Comparison of ENCODE assay signal across 19 cellular contexts in the genomic region with DNA sequence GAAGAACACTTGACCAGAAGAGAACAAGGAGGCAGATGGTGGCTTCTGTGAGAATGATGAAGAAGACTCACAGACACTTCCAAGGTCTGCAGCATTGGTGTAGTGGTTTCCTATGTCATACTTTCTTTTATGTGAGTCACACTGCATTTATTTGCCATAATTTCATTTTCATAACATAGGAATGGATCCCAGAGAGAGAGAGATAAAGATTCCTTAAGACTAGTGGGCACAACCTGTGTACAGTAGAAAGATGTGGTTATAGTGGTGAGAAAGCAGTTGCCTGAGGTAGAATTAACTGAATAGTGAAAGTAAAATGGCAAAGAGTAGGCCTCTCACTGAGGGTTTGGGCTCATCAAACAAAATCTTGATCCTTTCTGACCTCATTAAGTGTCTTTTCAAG. TPM values are rescaled to one million over a fixed set of nuclear protein-coding genes. Genes with fewer than 3 reads are reported as not detected.
A peak's percentile ranks its signal among the peaks of the same experiment; 100 is the strongest.
DNase-seq lines count a peak whose midpoint lies in the region; ATAC-seq, FAIRE-seq and TF ChIP-seq lines count a peak whose summit lies in the region.
"Had no signal": no experiment of that assay in that cellular context is flagged by ENCODE, and none has a peak within 500 bp of the region (broad histone marks: within the 10 kb centered on the region; RNA-seq: fewer than 3 reads in every experiment).

No MANE protein-coding gene starts in this region.

- H3K36me3 ChIP-seq in IMR-90 (ENCODE audit: control insufficient read depth, insufficient read depth, low read length) (no peaks in the 10 kb centered on the region), HepG2 (replicated peaks in 1 of 2; ENCODE audit: control insufficient read depth in 1 of 2, insufficient read depth in 2 of 2, low read length in 2 of 2) (no peaks in the 10 kb centered on the region)
- H3K36me3 ChIP-seq: gastrocnemius medialis, SJCRH30 had no signal

- FAIRE-seq in HepG2 (lab: Jason Lieb, UNC): no peak
- FAIRE-seq: A549, TTC549 had no signal

- intact Hi-C loops in IMR-90 (cut with micrococcal nuclease): no loop called here
- intact Hi-C loops in HepG2 (cut with micrococcal nuclease; ENCODE audit: unreplicated experiment): no loop called here

- TF ChIP-seq POLR2A in IMR-90 (IDR thresholded peaks at IDR 0.05; ENCODE audit: low read depth, low read length): no peak
- TF ChIP-seq POLR2A in GM18505 (IDR thresholded peaks at IDR 0.05; ENCODE audit: borderline replicate concordance, extremely low read depth, insufficient read depth, insufficient read length): no peak
- no peak for TF ChIP-seq POLR2A in HepG2 (IDR thresholded peaks at IDR 0.05; ENCODE audit: insufficient read depth in 1 of 2, low read depth in 2 of 2, low read length in 2 of 2)

- H3K56ac ChIP-seq in IMR-90 (ENCODE audit: extremely low read depth, insufficient read depth, low read length): no peak overlapping the region

- H3K4me1 ChIP-seq in IMR-90 (ENCODE audit: control insufficient read depth, insufficient read depth, low read length) (no peaks in the 10 kb centered on the region), HepG2 (ENCODE audit: insufficient read depth, low read length) (no peaks in the 10 kb centered on the region)
- H3K4me1 ChIP-seq: A549, gastrocnemius medialis, SJCRH30 had no signal

- H3K27ac ChIP-seq in IMR-90 (ENCODE audit: insufficient read depth, low read length): no peak overlapping the region
- H3K27ac ChIP-seq in HepG2 (ENCODE audit: extremely low read length, insufficient read depth, low read length): no peak overlapping the region
- H3K27ac ChIP-seq: A549, gastrocnemius medialis, SJCRH30 had no signal

- DNase-seq in activated naive CD4-positive, alpha-beta T cell treated with Interleukin-2 at 50 U/mL for 16 hours: no peak
- peak; percentile 3 for DNase-seq in IMR-90
- DNase-seq in amniotic epithelial cell (ENCODE audit: low read depth): peak; percentile 46
- DNase-seq in stimulated activated naive CD8-positive, alpha-beta T cell treated with anti-CD3 and anti-CD28 coated beads, Interleukin-15, amount 100 ng/mL, for 72 hours: no peak
- no peak for DNase-seq in HepG2 (ENCODE audit: low spot score)
- no peak for DNase-seq in SK-N-DZ (ENCODE audit: low spot score)
- DNase-seq: CD8-positive, alpha-beta memory T cell; gastrocnemius medialis; left ventricle myocardium superior; naive B cell; NCI-H1105; NCI-H2171 treated with DMSO at 0.1 percent for 48 hours; SJCRH30; stimulated activated CD4-positive, alpha-beta T cell treated with anti-CD3 and anti-CD28 coated beads, Interleukin-15, amount 100 ng/mL, for 24 hours; substantia nigra had no signal

- H3K4me3 Mint-ChIP-seq in activated naive CD4-positive, alpha-beta T cell treated with anti-CD3 and anti-CD28 coated beads, Interleukin-2, amount 50 U/mL, for 24 hours: no peak overlapping the region
- H3K4me3 Mint-ChIP-seq in stimulated activated naive CD8-positive, alpha-beta T cell treated with anti-CD3 and anti-CD28 coated beads, Interleukin-15, amount 100 ng/mL, for 72 hours: no peak overlapping the region
- H3K4me3 Mint-ChIP-seq: naive B cell had no signal

- no peak overlapping the region for H3K9ac ChIP-seq in IMR-90 (ENCODE audit: low read depth, low read length)
- H3K9ac ChIP-seq in HepG2 (ENCODE audit: insufficient read depth, low read depth, low read length): no peak overlapping the region

- POLR2A ChIA-PET in IMR-90 (lab: Charles Lee; ENCODE audit: unreplicated experiment): no interaction called here
- POLR2A ChIA-PET in HepG2 (lab: Yijun Ruan, JAX): no interaction called here

- no peaks in the 10 kb centered on the region for H3K27me3 Mint-ChIP-seq in activated naive CD4-positive, alpha-beta T cell treated with anti-CD3 and anti-CD28 coated beads, Interleukin-2, amount 50 U/mL, for 24 hours
- no peaks in the 10 kb centered on the region for H3K27me3 Mint-ChIP-seq in stimulated activated naive CD8-positive, alpha-beta T cell treated with anti-CD3 and anti-CD28 coated beads, Interleukin-15, amount 100 ng/mL, for 72 hours
- H3K27me3 Mint-ChIP-seq: CD8-positive, alpha-beta memory T cell; naive B cell had no signal

- TF ChIP-seq RAD21 in IMR-90 (IDR thresholded peaks at IDR 0.05; ENCODE audit: low read length) (no peak), HepG2 (CRISPR knock-in tag; IDR thresholded peaks at IDR 0.05) (no peak)

- H2BK15ac ChIP-seq in IMR-90 (ENCODE audit: low read depth, low read length): no peak overlapping the region

- no peaks in the 10 kb centered on the region for H3K9me3 ChIP-seq in IMR-90 (ENCODE audit: control insufficient read depth, insufficient read depth, low read length)
- H3K9me3 ChIP-seq in HepG2 (ENCODE audit: low read length): no peaks in the 10 kb centered on the region
- H3K9me3 ChIP-seq: A549, gastrocnemius medialis, SJCRH30 had no signal

- peak overlapping the region; percentile 14 for H3K27ac Mint-ChIP-seq in activated naive CD4-positive, alpha-beta T cell treated with anti-CD3 and anti-CD28 coated beads, Interleukin-2, amount 50 U/mL, for 24 hours
- H3K27ac Mint-ChIP-seq in stimulated activated naive CD8-positive, alpha-beta T cell treated with anti-CD3 and anti-CD28 coated beads, Interleukin-15, amount 100 ng/mL, for 72 hours: no peak overlapping the region
- H3K27ac Mint-ChIP-seq: naive B cell had no signal

- no peak overlapping the region for H2BK5ac ChIP-seq in IMR-90 (ENCODE audit: low read depth, low read length, poor library complexity, severe bottlenecking)

- H4K91ac ChIP-seq in IMR-90 (ENCODE audit: insufficient read depth, low read depth, low read length): no peak overlapping the region

- in situ Hi-C loops in IMR-90 (cut with MboI; ENCODE audit: low sequenced_read_pairs): no loop called here
- in situ Hi-C loops in HepG2 (cut with HindIII; ENCODE audit: extremely low pct_ligation_motif_present, low pct_unique_long_range_greater_than_20kb): no loop called here

- BruUV-seq in IMR-90 (replicated peaks; lab: Mats Ljungman, UMichigan): no TSS peak
- BruUV-seq in HepG2 (replicated peaks; lab: Mats Ljungman, UMichigan): no TSS peak

- H3K9me3 Mint-ChIP-seq in activated naive CD4-positive, alpha-beta T cell treated with anti-CD3 and anti-CD28 coated beads, Interleukin-2, amount 50 U/mL, for 24 hours: no peaks in the 10 kb centered on the region
- no peaks in the 10 kb centered on the region for H3K9me3 Mint-ChIP-seq in stimulated activated naive CD8-positive, alpha-beta T cell treated with anti-CD3 and anti-CD28 coated beads, Interleukin-15, amount 100 ng/mL, for 72 hours
- H3K9me3 Mint-ChIP-seq: CD8-positive, alpha-beta memory T cell had no signal

- no peak overlapping the region for H2AK5ac ChIP-seq in IMR-90 (ENCODE audit: low read depth, low read length)

- H2BK20ac ChIP-seq in IMR-90 (ENCODE audit: low read depth, low read length): no peak overlapping the region

- H3K27me3 ChIP-seq in IMR-90 (ENCODE audit: control insufficient read depth, insufficient read depth, low read length) (no peaks in the 10 kb centered on the region), HepG2 (ENCODE audit: control insufficient read depth in 1 of 2, insufficient read depth in 2 of 2, low read length in 2 of 2) (no peaks in the 10 kb centered on the region)
- H3K27me3 ChIP-seq: gastrocnemius medialis, SJCRH30 had no signal

- H2AFZ ChIP-seq in IMR-90 (replicated peaks; ENCODE audit: low read length, poor library complexity) (no peak overlapping the region), HepG2 (ENCODE audit: low read length) (no peak overlapping the region)

- H3K79me2 ChIP-seq in HepG2 (ENCODE audit: insufficient read depth, low read length): no peaks in the 10 kb centered on the region

- TF ChIP-seq EP300 in HepG2 (IDR thresholded peaks at IDR 0.05; ENCODE audit: low read depth in 2 of 2, low read length in 2 of 2): no peak
- TF ChIP-seq EP300 in HepG2 (CRISPR knock-in tag; IDR thresholded peaks at IDR 0.05; ENCODE audit: borderline replicate concordance): no peak

- H3K4me1 Mint-ChIP-seq in activated naive CD4-positive, alpha-beta T cell treated with anti-CD3 and anti-CD28 coated beads, Interleukin-2, amount 50 U/mL, for 24 hours: no peaks in the 10 kb centered on the region
- peaks cover 5% of the 10 kb centered on the region for H3K4me1 Mint-ChIP-seq in stimulated activated naive CD8-positive, alpha-beta T cell treated with anti-CD3 and anti-CD28 coated beads, Interleukin-15, amount 100 ng/mL, for 72 hours
- H3K4me1 Mint-ChIP-seq: naive B cell had no signal

- H2BK120ac ChIP-seq in IMR-90 (ENCODE audit: low read depth, low read length): no peak overlapping the region

- H3K4me3 ChIP-seq in IMR-90 (ENCODE audit: insufficient read depth, low read depth, low read length) (no peak overlapping the region), HepG2 (replicated peaks in 1 of 3; ENCODE audit: insufficient read depth in 1 of 3, low read depth in 2 of 3, low read length in 3 of 3) (no peak overlapping the region)
- H3K4me3 ChIP-seq: A549, gastrocnemius medialis, SJCRH30 had no signal

- H3K36me3 Mint-ChIP-seq in activated naive CD4-positive, alpha-beta T cell treated with anti-CD3 and anti-CD28 coated beads, Interleukin-2, amount 50 U/mL, for 24 hours: no peaks in the 10 kb centered on the region
- H3K36me3 Mint-ChIP-seq: naive B cell had no signal

- dilution Hi-C loops in IMR-90 (cut with HindIII; ENCODE audit: low sequenced_read_pairs, unreplicated experiment): no loop called here

- no peak overlapping the region for H3K4ac ChIP-seq in IMR-90 (ENCODE audit: low read depth, low read length)

- no peak for TF ChIP-seq CTCF in IMR-90 (conservative IDR thresholded peaks at IDR 0.05; ENCODE audit: low read depth, low read length)
- TF ChIP-seq CTCF in HepG2 (CRISPR knock-in tag; IDR thresholded peaks at IDR 0.05): no peak

- no peak overlapping the region for H3K4me2 ChIP-seq in IMR-90 (ENCODE audit: low read depth, low read length)
- H3K4me2 ChIP-seq in HepG2 (ENCODE audit: low read depth, low read length): no peak overlapping the region
- H3K4me2 ChIP-seq: A549 had no signal

- H2AK9ac ChIP-seq in IMR-90 (replicated peaks; ENCODE audit: low read depth, low read length, poor library complexity): no peak overlapping the region

- CTCF ChIA-PET in IMR-90 (lab: Yijun Ruan, JAX): no interaction called here
- CTCF ChIA-PET in HepG2 (lab: Yijun Ruan, JAX; ENCODE audit: low intra/inter-chr PET ratio, low total read pairs): no interaction called here

- H3K9me1 ChIP-seq in IMR-90 (ENCODE audit: insufficient read depth, low read length): no peaks in the 10 kb centered on the region

- H3K79me1 ChIP-seq in IMR-90 (ENCODE audit: low read depth in 1 of 2, low read length in 2 of 2): no peaks in the 10 kb centered on the region

- H3K18ac ChIP-seq in IMR-90 (ENCODE audit: low read depth, low read length): no peak overlapping the region

- H4K8ac ChIP-seq in IMR-90 (ENCODE audit: low read depth in 2 of 2, low read length in 2 of 2): no peak overlapping the region

- no peak overlapping the region for H3K14ac ChIP-seq in IMR-90 (replicated peaks; ENCODE audit: low read depth, low read length)

- no peak overlapping the region for H3K23ac ChIP-seq in IMR-90 (ENCODE audit: low read depth, low read length)

- H4K5ac ChIP-seq in IMR-90 (ENCODE audit: low read depth, low read length): no peak overlapping the region

- ATAC-seq in IMR-90 (ENCODE audit: low read depth): no peak
- ATAC-seq in stimulated activated naive CD8-positive, alpha-beta T cell treated with anti-CD3 and anti-CD28 coated beads, Interleukin-15, amount 100 ng/mL, for 72 hours: peak; percentile 55
- no peak for ATAC-seq in GM18505 (IDR thresholded peaks at IDR 0.05; ENCODE audit: unreplicated experiment)
- ATAC-seq in HepG2: no peak
- ATAC-seq: A549, gastrocnemius medialis, left ventricle myocardium superior had no signal

- no peaks in the 10 kb centered on the region for H4K20me1 ChIP-seq in IMR-90 (ENCODE audit: insufficient read depth, low read length)
- no peaks in the 10 kb centered on the region for H4K20me1 ChIP-seq in HepG2 (ENCODE audit: insufficient read depth, low read length)

RNA-seq across cellular contexts. Expression of gene CCDC152, which starts 7.6 kb away (rescaled TPM):
- total RNA-seq in IMR-90 (2012; rRNA removed) (0.90 and 1.9 TPM in 2 replicates), HepG2 (2016; rRNA removed; fragmentation: Illumina TruSeq; extraction: Trizol) (0.15 and 0.20 TPM in 2 replicates)
- polyA plus RNA-seq in IMR-90 (2012; rRNA removed) (0.57 and 0.87 TPM in 2 replicates), HepG2 (2011; rRNA removed) (0.36 and 0.37 TPM in 2 replicates)
- 0.13 and 0.15 TPM in 2 replicates for polyA plus RNA-seq in IMR-90 (2012; cell fraction: cytosol; rRNA removed)
- polyA plus RNA-seq in IMR-90 (2012; cell fraction: nucleus; rRNA removed; ENCODE audit: low replicate concordance): 0.07 and 0.28 TPM in 2 replicates
- total RNA-seq in HepG2 (2016; cell fraction: cytosol; rRNA removed; fragmentation: Illumina TruSeq; extraction: Trizol; ENCODE audit: low read depth): 0.09 and 0.10 TPM in 2 replicates
- total RNA-seq in HepG2 (2016; cell fraction: insoluble cytoplasmic fraction; rRNA removed; fragmentation: Illumina TruSeq; extraction: Trizol): 0.26 and 0.28 TPM in 2 replicates
- 0.03 and 0.06 TPM in 2 replicates for total RNA-seq in HepG2 (2016; cell fraction: membrane; rRNA removed; fragmentation: Illumina TruSeq; extraction: Trizol)
- total RNA-seq in HepG2 (2016; cell fraction: nucleus; rRNA removed; fragmentation: Illumina TruSeq; extraction: Trizol): 0.22 TPM in 1 of 2 replicates, not detected in the other
- polyA plus RNA-seq in HepG2 (2011; cell fraction: cytosol; rRNA removed): 0.03 TPM in 1 of 2 replicates, not detected in the other
- polyA plus RNA-seq in HepG2 (2011; cell fraction: nucleus; rRNA removed): 0.07 TPM in 1 of 2 replicates, not detected in the other
- polyA plus RNA-seq in HepG2 (2012): 9.6 and 21.6 TPM in 2 replicates
- polyA plus RNA-seq in HepG2 (2016; cell fraction: cytosol; fragmentation: Illumina TruSeq; extraction: Trizol; ENCODE audit: low read depth): not detected in 2 replicates
- polyA plus RNA-seq in HepG2 (2016; cell fraction: insoluble cytoplasmic fraction; fragmentation: Illumina TruSeq; extraction: Trizol; ENCODE audit: low read depth): 0.29 and 0.46 TPM in 2 replicates
- 0.07 TPM in 1 of 2 replicates, not detected in the other for polyA plus RNA-seq in HepG2 (2016; cell fraction: membrane; fragmentation: Illumina TruSeq; extraction: Trizol; ENCODE audit: low read depth)
- not detected in 2 replicates for polyA plus RNA-seq in HepG2 (2016; cell fraction: nucleus; fragmentation: Illumina TruSeq; extraction: Trizol; ENCODE audit: insufficient read depth, low read depth)
- polyA minus RNA-seq in HepG2 (2011; rRNA and poly(A)+ RNA removed; ENCODE audit: low replicate concordance): 0.22 TPM in 1 of 2 replicates, not detected in the other
- 0.20 and 1.5 TPM in 2 replicates for polyA minus RNA-seq in HepG2 (2011; cell fraction: cytosol; rRNA and poly(A)+ RNA removed)
- polyA minus RNA-seq in HepG2 (2011; cell fraction: nucleus; rRNA and poly(A)+ RNA removed): 0.26 and 0.37 TPM in 2 replicates
- polyA plus RNA-seq in SK-N-DZ (2014; cell fraction: cytosol; rRNA removed): 10.0 and 12.5 TPM in 2 replicates
- polyA plus RNA-seq in SK-N-DZ (2014; cell fraction: nucleus; rRNA removed): 5.5 and 6.7 TPM in 2 replicates
- polyA plus RNA-seq: A549 had no signal

Comparison
In these comparisons a context has a peak if more than half of its experiments do, and no peak if none do; other contexts are left out.
1. DNase-seq: peak in IMR-90 (single experiment) and amniotic epithelial cell (single experiment); none in activated naive CD4-positive, alpha-beta T cell treated with Interleukin-2 at 50 U/mL for 16 hours (single experiment), stimulated activated naive CD8-positive, alpha-beta T cell treated with anti-CD3 and anti-CD28 coated beads, Interleukin-15, amount 100 ng/mL, for 72 hours (0 of 2), HepG2 (single experiment) and SK-N-DZ (single experiment).